In the genomic region with DNA sequence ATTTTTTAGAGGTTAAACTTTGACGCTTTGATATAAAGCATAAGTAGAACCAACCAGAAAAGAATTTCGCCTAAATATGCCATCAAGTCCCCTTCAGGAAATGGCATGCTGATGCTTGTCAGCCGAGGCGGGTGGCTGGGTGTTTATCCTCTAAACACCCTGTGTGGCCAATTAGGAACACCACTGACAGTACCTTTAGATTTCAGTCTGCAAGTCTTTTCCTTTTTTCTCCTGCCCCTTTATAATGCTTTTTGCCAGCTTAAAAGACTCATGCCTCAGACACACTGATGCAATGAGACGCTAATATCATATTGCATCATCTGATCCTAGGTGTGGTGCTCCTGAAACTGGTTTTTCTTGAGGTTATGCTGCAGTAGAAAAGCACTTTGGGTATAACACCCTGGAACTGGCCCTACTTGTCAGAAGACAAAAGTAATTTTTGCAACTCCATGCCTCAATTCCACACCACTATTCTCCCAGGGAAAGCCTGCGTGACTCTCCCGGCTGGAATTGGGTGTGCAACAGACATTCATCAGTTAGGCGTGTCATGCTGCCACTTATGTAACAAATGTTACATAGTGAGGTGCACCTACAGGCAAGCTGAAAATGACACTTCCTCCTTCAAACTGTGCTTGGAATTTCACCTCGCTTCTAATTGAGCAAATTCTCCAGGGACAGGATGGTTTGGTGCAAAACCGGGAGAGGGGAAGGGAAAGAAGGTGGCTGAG, we compare ENCODE assay signal across 8 cellular contexts. TPM values are rescaled to one million over a fixed set of nuclear protein-coding genes. Genes with fewer than 3 reads are reported as not detected.
A peak's percentile ranks its signal among the peaks of the same experiment; 100 is the strongest.
DNase-seq lines count a peak whose midpoint lies in the region; ATAC-seq and TF ChIP-seq lines count a peak whose summit lies in the region.

No MANE protein-coding gene starts in this region.

- H3K4me2 ChIP-seq in PC-9 = peak overlapping the region; percentile 93

- H3K36me3 ChIP-seq in PC-9 (ENCODE audit: low read depth) = no peaks in the 10 kb centered on the region; the same call in 1 of the 2 replicates

- TF ChIP-seq CTCF in PC-9 (conservative IDR thresholded peaks at IDR 0.05) = no peak
- no peak for TF ChIP-seq CTCF in fibroblast of pulmonary artery (IDR thresholded peaks at IDR 0.05; ENCODE audit: low read length, missing control alignments)

- DNase-seq in A172 (ENCODE audit: low spot score) = peak; percentile 6
- DNase-seq in GM03348 (ENCODE audit: low spot score) = peak; percentile 49
- DNase-seq in PC-9 = peak; percentile 71 to 95
- peak; percentile 49 for DNase-seq in fibroblast of pulmonary artery (ENCODE audit: low read depth)
- no peak for DNase-seq in left cardiac atrium

- no peaks in the 10 kb centered on the region for H3K9me3 ChIP-seq in PC-9 (ENCODE audit: insufficient read depth, low read depth)

- no peak overlapping the region for H2AFZ ChIP-seq in PC-9

- no peaks in the 10 kb centered on the region for H3K27me3 ChIP-seq in PC-9 (ENCODE audit: insufficient read depth, low read depth)

- H3K79me2 ChIP-seq in PC-9 (ENCODE audit: low read depth) = peaks cover 34% of the 10 kb centered on the region

- H4K20me1 ChIP-seq in PC-9 (ENCODE audit: insufficient read depth) = peaks cover 9% of the 10 kb centered on the region

- POLR2A ChIA-PET in PC-9 (lab: Charles Lee; ENCODE audit: unreplicated experiment) = interaction anchor here (0.5 to 0.7 kb wide), 3 partner anchors 93 to 1203 kb away, joined by 4 to 22 read pairs (median 5); no protein-coding TSS in a partner anchor

- H3K9me2 ChIP-seq in PC-9 (ENCODE audit: insufficient read depth) = no peaks in the 10 kb centered on the region

- H3F3A ChIP-seq in PC-9 (ENCODE audit: insufficient read depth, low read depth) = peaks cover 32% of the 10 kb centered on the region

- H3K4me3 ChIP-seq in PC-9 = peak overlapping the region; percentile 76
- no peak overlapping the region for H3K4me3 ChIP-seq in fibroblast of pulmonary artery (replicated peaks; ENCODE audit: low read depth, low read length)

- no TSS peak for BruUV-seq in PC-9 (replicated peaks; lab: Mats Ljungman, UMichigan)

- CTCF ChIA-PET in PC-9 (lab: Charles Lee) = interaction anchor here (0.5 to 0.7 kb wide), 2 partner anchors 36 to 141 kb away, joined by 3 to 4 read pairs; no protein-coding TSS in a partner anchor

- peak overlapping the region; percentile 100 for H3K27ac ChIP-seq in PC-9

- intact Hi-C loops in PC-9 (cut with micrococcal nuclease; ENCODE audit: unreplicated experiment) = loop anchor here (1.0 to 5.0 kb wide), 4 partner anchors 19 to 51 kb away; no protein-coding TSS in a partner anchor
- intact Hi-C loops in left cardiac atrium (cut with DNase I) = no loop called here

- no peak for ATAC-seq in left cardiac atrium
- ATAC-seq in GM19455 (IDR thresholded peaks at IDR 0.05; ENCODE audit: unreplicated experiment) = no peak
- no peak for ATAC-seq in GM19035 (IDR thresholded peaks at IDR 0.05; ENCODE audit: unreplicated experiment)
- ATAC-seq in HG03520 (IDR thresholded peaks at IDR 0.05; ENCODE audit: unreplicated experiment) = no peak

- peaks cover 25% of the 10 kb centered on the region for H3K4me1 ChIP-seq in PC-9 (replicated peaks; ENCODE audit: insufficient read depth)

RNA-seq across cellular contexts. Expression of a gene that starts 2.0 kb away (rescaled TPM):
- 37.6 and 43.6 TPM in 2 replicates for total RNA-seq in A172 (2014; rRNA removed; shearing (Covaris generic))
- total RNA-seq in PC-9 (2021) = 158 and 170 TPM in 2 replicates
- 10 to 100 TPM; 15.6 to 20.8 TPM for total RNA-seq in left cardiac atrium
